Comparison of ENCODE assay signal across 17 cellular contexts in genomic region chr16:29857133-29857760, GRCh38. TPM values are rescaled to one million over a fixed set of nuclear protein-coding genes. Genes with fewer than 3 reads are reported as not detected.
DNase-seq lines count a peak whose midpoint lies in the region; ATAC-seq and TF ChIP-seq lines count a peak whose summit lies in the region.
"Had no signal": no experiment of that assay in that cellular context is flagged by ENCODE, and none has a peak within 500 bp of the region (broad histone marks: within the 10 kb centered on the region; RNA-seq: fewer than 3 reads in every experiment).

No MANE protein-coding gene starts in this region.

- no peak overlapping the region for H3K27ac ChIP-seq in IMR-90 (ENCODE audit: insufficient read depth, low read length)
- H3K27ac ChIP-seq: epithelial cell of prostate had no signal

- no peaks in the 10 kb centered on the region for H3K9me3 Mint-ChIP-seq in neural crest cell
- no peaks in the 10 kb centered on the region for H3K9me3 Mint-ChIP-seq in activated naive CD8-positive, alpha-beta T cell treated with anti-CD3 and anti-CD28 coated beads for 36 hours
- H3K9me3 Mint-ChIP-seq: mesothelial cell of epicardium; T-helper 2 cell treated with Interferon-gamma antibody and Interleukin-4, amounts not matched to agents 5 μg/mL and 100 μg/mL, for 36 hours had no signal

- H3K56ac ChIP-seq in IMR-90 (ENCODE audit: extremely low read depth, insufficient read depth, low read length): no peak overlapping the region

- no peaks in the 10 kb centered on the region for H3K27me3 Mint-ChIP-seq in neural crest cell (ENCODE audit: low read depth)
- H3K27me3 Mint-ChIP-seq in activated naive CD8-positive, alpha-beta T cell treated with anti-CD3 and anti-CD28 coated beads for 36 hours: no peaks in the 10 kb centered on the region
- H3K27me3 Mint-ChIP-seq: CD4-positive, alpha-beta memory T cell; progenitor cell of endocrine pancreas had no signal

- peak overlapping the region; percentile 52 for H3K4me3 Mint-ChIP-seq in neural crest cell
- H3K4me3 Mint-ChIP-seq in activated naive CD8-positive, alpha-beta T cell treated with anti-CD3 and anti-CD28 coated beads for 36 hours: no peak overlapping the region
- H3K4me3 Mint-ChIP-seq: CD4-positive, alpha-beta memory T cell; mesothelial cell of epicardium; T-helper 2 cell treated with Interferon-gamma antibody and Interleukin-4, amounts not matched to agents 5 μg/mL and 100 μg/mL, for 36 hours had no signal

- H4K20me1 ChIP-seq in IMR-90 (ENCODE audit: insufficient read depth, low read length): no peaks in the 10 kb centered on the region

- POLR2A ChIA-PET in BJ (lab: Charles Lee): interaction anchor here (0.6 to 0.7 kb wide), 2 partner anchors 33 to 68 kb away, joined by 3 to 13 read pairs; partner anchors contain the start of gene KCTD13
- POLR2A ChIA-PET in IMR-90 (lab: Charles Lee; ENCODE audit: unreplicated experiment): interaction anchor here (0.7 kb wide), 1 partner anchor 22 kb away, joined by 7 read pairs; no protein-coding TSS in a partner anchor

- no peak overlapping the region for H2AK5ac ChIP-seq in IMR-90 (ENCODE audit: low read depth, low read length)

- ATAC-seq in IMR-90 (ENCODE audit: low read depth): peak; percentile 67
- no peak for ATAC-seq in GM18498 (IDR thresholded peaks at IDR 0.05; ENCODE audit: unreplicated experiment)

- no peak for TF ChIP-seq POLR2A in IMR-90 (IDR thresholded peaks at IDR 0.05; ENCODE audit: low read depth, low read length)

- in situ Hi-C loops in IMR-90 (cut with MboI; ENCODE audit: low sequenced_read_pairs): no loop called here

- H3K9me1 ChIP-seq in IMR-90 (ENCODE audit: insufficient read depth, low read length): peaks cover 12% of the 10 kb centered on the region

- no peak overlapping the region for H3K4me2 ChIP-seq in IMR-90 (ENCODE audit: low read depth, low read length)

- no peak overlapping the region for H4K91ac ChIP-seq in IMR-90 (ENCODE audit: insufficient read depth, low read depth, low read length)

- no peak overlapping the region for H3K23ac ChIP-seq in IMR-90 (ENCODE audit: low read depth, low read length)

- no peak overlapping the region for H2BK5ac ChIP-seq in IMR-90 (ENCODE audit: low read depth, low read length, poor library complexity, severe bottlenecking)

- H3K79me1 ChIP-seq in IMR-90 (ENCODE audit: low read depth in 1 of 2, low read length in 2 of 2): peaks cover 7 to 24% of the 10 kb centered on the region in 2 experiments; a peak in 3 of 4 replicates

- H3K4me3 ChIP-seq in BJ (ENCODE audit: low read depth, low read length) (no peak overlapping the region), IMR-90 (ENCODE audit: insufficient read depth, low read depth, low read length) (no peak overlapping the region), choroid plexus epithelial cell (ENCODE audit: low read depth, low read length) (no peak overlapping the region)

- CTCF ChIA-PET in BJ (lab: Yijun Ruan, JAX): interaction anchor here (0.6 to 2.1 kb wide), 5 partner anchors 9 to 149 kb away, joined by 3 to 13 read pairs (median 4); no protein-coding TSS in a partner anchor
- CTCF ChIA-PET in IMR-90 (lab: Yijun Ruan, JAX): interaction anchor here (1.9 kb wide), 1 partner anchor 9 kb away, joined by 6 read pairs; no protein-coding TSS in a partner anchor

- H3K36me3 ChIP-seq in BJ (ENCODE audit: control insufficient read depth, insufficient read depth, low read length): peaks cover 20% of the 10 kb centered on the region
- H3K36me3 ChIP-seq in IMR-90 (ENCODE audit: control insufficient read depth, insufficient read depth, low read length): peaks cover 22% of the 10 kb centered on the region

- dilution Hi-C loops in IMR-90 (cut with HindIII; ENCODE audit: low sequenced_read_pairs, unreplicated experiment): no loop called here

- H3K27me3 ChIP-seq in BJ (ENCODE audit: control insufficient read depth, insufficient read depth, low read length): no peaks in the 10 kb centered on the region
- no peaks in the 10 kb centered on the region for H3K27me3 ChIP-seq in IMR-90 (ENCODE audit: control insufficient read depth, insufficient read depth, low read length)

- 66% methylated on average over 3 of the region's 7 CpGs; no CpG with 5 or more reads in 1 of the 2 experiments for WGBS in IMR-90 (ENCODE audit: extremely low coverage in 2 of 2, insufficient read length in 1 of 2), 2 experiments

- H4K5ac ChIP-seq in IMR-90 (ENCODE audit: low read depth, low read length): no peak overlapping the region

- H2BK120ac ChIP-seq in IMR-90 (ENCODE audit: low read depth, low read length): no peak overlapping the region

- H3K9me3 ChIP-seq in IMR-90 (ENCODE audit: control insufficient read depth, insufficient read depth, low read length): no peaks in the 10 kb centered on the region

- no peak overlapping the region for H2AK9ac ChIP-seq in IMR-90 (replicated peaks; ENCODE audit: low read depth, low read length, poor library complexity)

- H2AFZ ChIP-seq in IMR-90 (replicated peaks; ENCODE audit: low read length, poor library complexity): no peak overlapping the region

- H3K4ac ChIP-seq in IMR-90 (ENCODE audit: low read depth, low read length): no peak overlapping the region

- H3K14ac ChIP-seq in IMR-90 (replicated peaks; ENCODE audit: low read depth, low read length): no peak overlapping the region

- no peak overlapping the region for H2BK20ac ChIP-seq in IMR-90 (ENCODE audit: low read depth, low read length)

- TF ChIP-seq CTCF in BJ (IDR thresholded peaks at IDR 0.05; ENCODE audit: insufficient read depth, low read depth, low read length): no peak
- TF ChIP-seq CTCF in IMR-90 (conservative IDR thresholded peaks at IDR 0.05; ENCODE audit: low read depth, low read length): no peak
- no peak for TF ChIP-seq CTCF in choroid plexus epithelial cell (conservative IDR thresholded peaks at IDR 0.05; ENCODE audit: low read depth, low read length)
- no peak for TF ChIP-seq CTCF in neural crest cell (conservative IDR thresholded peaks at IDR 0.05)

- no peak for TF ChIP-seq RAD21 in IMR-90 (IDR thresholded peaks at IDR 0.05; ENCODE audit: low read length)

- intact Hi-C loops in IMR-90 (cut with micrococcal nuclease): no loop called here

- peaks cover 9% of the 10 kb centered on the region for H3K4me1 Mint-ChIP-seq in neural crest cell
- peaks cover 16% of the 10 kb centered on the region for H3K4me1 Mint-ChIP-seq in activated naive CD8-positive, alpha-beta T cell treated with anti-CD3 and anti-CD28 coated beads for 36 hours

- H3K27ac Mint-ChIP-seq in neural crest cell (ENCODE audit: unreplicated experiment): no peak overlapping the region
- H3K27ac Mint-ChIP-seq in activated naive CD8-positive, alpha-beta T cell treated with anti-CD3 and anti-CD28 coated beads for 36 hours: no peak overlapping the region
- H3K27ac Mint-ChIP-seq: CD4-positive, alpha-beta memory T cell; mesothelial cell of epicardium; progenitor cell of endocrine pancreas; T-helper 2 cell treated with Interferon-gamma antibody and Interleukin-4, amounts not matched to agents 5 μg/mL and 100 μg/mL, for 36 hours had no signal

- no peak overlapping the region for H3K9ac ChIP-seq in IMR-90 (ENCODE audit: low read depth, low read length)

- no peak overlapping the region for H4K8ac ChIP-seq in IMR-90 (ENCODE audit: low read depth in 2 of 2, low read length in 2 of 2)

- no TSS peak for BruUV-seq in IMR-90 (replicated peaks; lab: Mats Ljungman, UMichigan)

- H3K18ac ChIP-seq in IMR-90 (ENCODE audit: low read depth, low read length): no peak overlapping the region

- H3K36me3 Mint-ChIP-seq in neural crest cell (ENCODE audit: low read depth): no peaks in the 10 kb centered on the region
- peaks cover 16% of the 10 kb centered on the region for H3K36me3 Mint-ChIP-seq in activated naive CD8-positive, alpha-beta T cell treated with anti-CD3 and anti-CD28 coated beads for 36 hours

- peaks cover 4% of the 10 kb centered on the region; the same call in 1 of the 2 replicates for H3K4me1 ChIP-seq in IMR-90 (ENCODE audit: control insufficient read depth, insufficient read depth, low read length)

- peak; percentile 73 for DNase-seq in BJ (ENCODE audit: low read depth)
- DNase-seq in IMR-90: peak; percentile 46
- DNase-seq in choroid plexus epithelial cell (ENCODE audit: low read depth): peak; percentile 56
- DNase-seq in neural crest cell (ENCODE audit: low read depth, low spot score): no peak
- no peak for DNase-seq in HUDEP-2 (lab: John Stamatoyannopoulos, UW; ENCODE audit: unreplicated experiment in 76 of 76)
- no peak for DNase-seq in hepatic stellate cell (ENCODE audit: low spot score)
- no peak for DNase-seq in activated naive CD8-positive, alpha-beta T cell treated with anti-CD3 and anti-CD28 coated beads for 36 hours
- DNase-seq: activated CD8-positive, alpha-beta memory T cell treated with anti-CD3 and anti-CD28 coated beads for 24 hours; CD4-positive, alpha-beta memory T cell; NCI-H1417; NCI-H524; RPMI8226 had no signal

- H2BK15ac ChIP-seq in IMR-90 (ENCODE audit: low read depth, low read length): no peak overlapping the region

RNA-seq across cellular contexts. Expression of gene CDIPT, which starts 5.8 kb away (rescaled TPM):
- polyA plus RNA-seq in BJ (2011; rRNA removed) (148 and 225 TPM in 2 replicates), IMR-90 (2012; rRNA removed) (100 and 111 TPM in 2 replicates)
- 46.5 and 71.5 TPM in 2 replicates for polyA minus RNA-seq in BJ (2011; rRNA and poly(A)+ RNA removed)
- total RNA-seq in IMR-90 (2012; rRNA removed) (47.1 and 48.3 TPM in 2 replicates), neural crest cell (37.5 and 40.6 TPM in 2 replicates)
- polyA plus RNA-seq in IMR-90 (2012; cell fraction: cytosol; rRNA removed): 116 and 168 TPM in 2 replicates
- 48.4 and 91.2 TPM in 2 replicates for polyA plus RNA-seq in IMR-90 (2012; cell fraction: nucleus; rRNA removed; ENCODE audit: low replicate concordance)
- 10 to 100 TPM; 46.8 to 50.6 TPM for total RNA-seq in activated naive CD8-positive, alpha-beta T cell treated with anti-CD3 and anti-CD28 coated beads for 36 hours

RNA-seq across cellular contexts. Expression of gene MVP, which starts 37.0 kb away (rescaled TPM):
- polyA plus RNA-seq in BJ (2011; rRNA removed): 219 and 368 TPM in 2 replicates
- polyA minus RNA-seq in BJ (2011; rRNA and poly(A)+ RNA removed): 477 and 753 TPM in 2 replicates
- 221 and 319 TPM in 2 replicates for total RNA-seq in IMR-90 (2012; rRNA removed)
- 204 and 231 TPM in 2 replicates for polyA plus RNA-seq in IMR-90 (2012; rRNA removed)
- polyA plus RNA-seq in IMR-90 (2012; cell fraction: cytosol; rRNA removed): 95.3 and 159 TPM in 2 replicates
- polyA plus RNA-seq in IMR-90 (2012; cell fraction: nucleus; rRNA removed; ENCODE audit: low replicate concordance): 358 and 633 TPM in 2 replicates
- 1.6 and 2.1 TPM in 2 replicates for total RNA-seq in neural crest cell
- total RNA-seq in activated naive CD8-positive, alpha-beta T cell treated with anti-CD3 and anti-CD28 coated beads for 36 hours: 10 to 100 TPM; 30.7 to 30.8 TPM

RNA-seq across cellular contexts. Expression of gene PAGR1, which starts 41.3 kb away (rescaled TPM):
- polyA plus RNA-seq in BJ (2011; rRNA removed): 13.9 and 15.6 TPM in 2 replicates
- polyA minus RNA-seq in BJ (2011; rRNA and poly(A)+ RNA removed): 2.3 and 3.1 TPM in 2 replicates
- total RNA-seq in IMR-90 (2012; rRNA removed): 10.6 and 15.3 TPM in 2 replicates
- polyA plus RNA-seq in IMR-90 (2012; rRNA removed): 22.1 and 26.4 TPM in 2 replicates
- polyA plus RNA-seq in IMR-90 (2012; cell fraction: cytosol; rRNA removed): 21.9 and 41.0 TPM in 2 replicates
- 159 and 162 TPM in 2 replicates for polyA plus RNA-seq in IMR-90 (2012; cell fraction: nucleus; rRNA removed; ENCODE audit: low replicate concordance)
- 47.6 and 48.4 TPM in 2 replicates for total RNA-seq in neural crest cell
- total RNA-seq in activated naive CD8-positive, alpha-beta T cell treated with anti-CD3 and anti-CD28 coated beads for 36 hours: 10 to 100 TPM; 33.7 to 34.8 TPM

RNA-seq across cellular contexts. Expression of gene SEZ6L2, which starts 42.1 kb away (rescaled TPM):
- polyA plus RNA-seq in BJ (2011; rRNA removed): 8.1 and 19.3 TPM in 2 replicates
- polyA minus RNA-seq in BJ (2011; rRNA and poly(A)+ RNA removed): 2.2 and 3.3 TPM in 2 replicates
- 0.72 and 0.83 TPM in 2 replicates for total RNA-seq in IMR-90 (2012; rRNA removed)
- 10.0 and 10.5 TPM in 2 replicates for polyA plus RNA-seq in IMR-90 (2012; rRNA removed)
- polyA plus RNA-seq in IMR-90 (2012; cell fraction: cytosol; rRNA removed): 8.2 and 18.4 TPM in 2 replicates
- polyA plus RNA-seq in IMR-90 (2012; cell fraction: nucleus; rRNA removed; ENCODE audit: low replicate concordance): 5.8 and 12.6 TPM in 2 replicates
- 8.7 and 9.3 TPM in 2 replicates for total RNA-seq in neural crest cell
- under 1 TPM in 1 of 2 experiments, not detected in 1; 0.32 TPM for total RNA-seq in activated naive CD8-positive, alpha-beta T cell treated with anti-CD3 and anti-CD28 coated beads for 36 hours
- polyA plus RNA-seq: CD4-positive, alpha-beta memory T cell had no signal

RNA-seq across cellular contexts. Expression of gene ASPHD1, which starts 43.0 kb away (rescaled TPM):
- polyA plus RNA-seq in BJ (2011; rRNA removed) (4.4 and 6.9 TPM in 2 replicates), IMR-90 (2012; rRNA removed) (14.5 and 15.7 TPM in 2 replicates)
- polyA minus RNA-seq in BJ (2011; rRNA and poly(A)+ RNA removed): 4.9 and 6.6 TPM in 2 replicates
- total RNA-seq in IMR-90 (2012; rRNA removed) (4.1 and 4.2 TPM in 2 replicates), neural crest cell (2.5 and 2.8 TPM in 2 replicates)
- 11.4 and 18.3 TPM in 2 replicates for polyA plus RNA-seq in IMR-90 (2012; cell fraction: cytosol; rRNA removed)
- polyA plus RNA-seq in IMR-90 (2012; cell fraction: nucleus; rRNA removed; ENCODE audit: low replicate concordance): 7.8 and 18.8 TPM in 2 replicates
- 1 to 10 TPM; 1.3 to 2.0 TPM for total RNA-seq in activated naive CD8-positive, alpha-beta T cell treated with anti-CD3 and anti-CD28 coated beads for 36 hours
- total RNA-seq: CD4-positive, alpha-beta memory T cell had no signal
- polyA plus RNA-seq: CD4-positive, alpha-beta memory T cell had no signal

Comparison
In these comparisons a context has a peak if more than half of its experiments do, and no peak if none do; other contexts are left out.
1. DNase-seq: peak in BJ (single experiment), IMR-90 (single experiment) and choroid plexus epithelial cell (single experiment); none in neural crest cell (single experiment), HUDEP-2 (0 of 76), hepatic stellate cell (single experiment) and activated naive CD8-positive, alpha-beta T cell treated with anti-CD3 and anti-CD28 coated beads for 36 hours (single experiment).
2. RNA of gene MVP, which starts 37.0 kb away (total RNA-seq): 221 to 319 TPM in IMR-90 and 30.7 to 30.8 TPM in activated naive CD8-positive, alpha-beta T cell treated with anti-CD3 and anti-CD28 coated beads for 36 hours; 1.6 to 2.1 TPM in neural crest cell; every median in the first group is over 10 times any median in the second.